Comparison of ENCODE assay signal across 9 cellular contexts in the genomic region with DNA sequence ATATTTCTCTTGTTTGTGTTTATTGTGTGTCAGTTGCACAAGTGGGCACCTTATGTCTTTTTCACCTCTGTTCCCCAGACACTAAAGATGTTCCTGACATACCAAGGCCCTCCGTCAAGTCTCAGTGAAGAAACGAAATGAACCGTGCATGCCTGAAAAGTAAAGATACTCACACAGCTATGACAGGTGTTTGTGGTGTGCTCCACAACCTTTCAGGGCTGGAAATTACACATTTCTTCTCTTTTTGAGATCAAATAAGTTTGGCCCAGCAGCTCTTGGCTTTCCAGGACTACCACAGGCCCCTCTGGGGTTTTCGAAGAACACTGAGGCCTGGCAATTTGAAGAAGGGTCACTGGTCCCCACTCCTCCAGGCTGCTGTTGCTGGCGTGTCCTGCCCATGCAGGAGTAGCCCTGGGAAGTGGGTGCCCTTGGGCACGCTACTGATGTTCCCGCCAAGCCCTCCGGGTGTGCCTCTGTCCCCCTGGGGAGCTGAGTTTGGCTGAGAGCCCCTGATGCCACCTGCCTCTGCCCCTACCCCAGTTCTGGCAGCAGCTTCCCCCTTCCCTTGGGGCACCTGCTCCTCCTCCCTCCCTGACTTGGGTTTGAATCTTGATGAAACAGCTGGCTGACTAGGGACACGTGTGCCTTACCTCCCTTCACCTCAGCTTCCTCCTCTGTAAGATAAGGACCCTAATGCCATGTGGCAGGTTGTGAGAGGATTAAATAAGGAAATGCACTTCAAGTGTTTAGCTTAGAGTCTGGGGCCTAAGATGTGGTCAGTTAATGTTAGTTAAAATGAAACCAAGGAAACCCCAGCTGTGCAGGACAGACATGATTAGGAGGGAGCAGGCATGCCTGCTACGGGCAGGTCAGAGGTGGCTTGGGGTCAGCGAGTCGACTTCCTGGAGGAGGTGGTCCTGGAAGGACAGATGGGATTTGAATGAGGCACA. TPM values are rescaled to one million over a fixed set of nuclear protein-coding genes. Genes with fewer than 3 reads are reported as not detected.
DNase-seq lines count a peak whose midpoint lies in the region; ATAC-seq and TF ChIP-seq lines count a peak whose summit lies in the region.
"Had no signal": no experiment of that assay in that cellular context is flagged by ENCODE, and none has a peak within 500 bp of the region (broad histone marks: within the 10 kb centered on the region; RNA-seq: fewer than 3 reads in every experiment).

No MANE protein-coding gene starts in this region.

- in situ Hi-C loops in brain microvascular endothelial cell (cut with HindIII; ENCODE audit: low pct_ligation_motif_present, low sequenced_read_pairs), result no loop called here

- H3K27me3 Mint-ChIP-seq in activated T-cell treated with anti-CD3 and anti-CD28 coated beads, Interleukin-2, amount 50 U/mL, for 72 hours (ENCODE audit: low read depth), result peaks cover 6% of the 10 kb centered on the region
- peaks cover 2% of the 10 kb centered on the region for H3K27me3 Mint-ChIP-seq in glutamatergic neuron (ENCODE audit: unreplicated experiment)

- H3K36me3 ChIP-seq in brain microvascular endothelial cell (replicated peaks) (no peaks in the 10 kb centered on the region), thoracic aorta (no peaks in the 10 kb centered on the region)

- peaks cover 31% of the 10 kb centered on the region for H3K4me1 Mint-ChIP-seq in activated T-cell treated with anti-CD3 and anti-CD28 coated beads, Interleukin-2, amount 50 U/mL, for 72 hours (ENCODE audit: low read depth)
- no peaks in the 10 kb centered on the region for H3K4me1 Mint-ChIP-seq in glutamatergic neuron (ENCODE audit: low read depth, unreplicated experiment)

- H3K27ac ChIP-seq in brain microvascular endothelial cell (peak overlapping the region; percentile 19), thoracic aorta (peak overlapping the region; percentile 8 to 18)

- H3K27me3 ChIP-seq in brain microvascular endothelial cell (replicated peaks) (no peaks in the 10 kb centered on the region), thoracic aorta (replicated peaks; ENCODE audit: insufficient read depth) (no peaks in the 10 kb centered on the region)

- H3K36me3 Mint-ChIP-seq in activated T-cell treated with anti-CD3 and anti-CD28 coated beads, Interleukin-2, amount 50 U/mL, for 72 hours (ENCODE audit: insufficient read depth in 2 of 2), result no peaks in the 10 kb centered on the region
- no peaks in the 10 kb centered on the region for H3K36me3 Mint-ChIP-seq in glutamatergic neuron (ENCODE audit: unreplicated experiment)

- peak; percentile 53 to 63 for ATAC-seq in activated T-cell treated with anti-CD3 and anti-CD28 coated beads, Interleukin-2, amount 50 U/mL, for 72 hours (replicated peaks in 1 of 2)
- ATAC-seq in HG03469 (IDR thresholded peaks at IDR 0.05; ENCODE audit: unreplicated experiment) (peak; percentile 42), thoracic aorta (ENCODE audit: insufficient number of reproducible peaks, low FRiP score, low read depth) (no peak), HG03025 (IDR thresholded peaks at IDR 0.05; ENCODE audit: low FRiP score, unreplicated experiment) (no peak)

- H3K4me1 ChIP-seq in thoracic aorta (ENCODE audit: control insufficient read depth in 1 of 2, low read depth in 2 of 2), result peaks cover 8 to 14% of the 10 kb centered on the region in 2 donors

- peak overlapping the region; percentile 26 for H3K4me3 ChIP-seq in brain microvascular endothelial cell (ENCODE audit: low read depth, low read length)
- H3K4me3 ChIP-seq in thoracic aorta, result peak overlapping the region; percentile 38

- H3K9me3 Mint-ChIP-seq in activated T-cell treated with anti-CD3 and anti-CD28 coated beads, Interleukin-2, amount 50 U/mL, for 72 hours, result no peaks in the 10 kb centered on the region
- H3K9me3 Mint-ChIP-seq in glutamatergic neuron (ENCODE audit: unreplicated experiment), result peaks cover 5% of the 10 kb centered on the region
- H3K9me3 Mint-ChIP-seq: T-helper 1 cell treated with Interleukin-12 subunit alpha and Interleukin-12 subunit beta and Interleukin-4 antibody, amounts not matched to agents 30 μg/mL and 1 μg/mL, for 36 hours had no signal

- peak overlapping the region; percentile 1 for H3K27ac Mint-ChIP-seq in activated T-cell treated with anti-CD3 and anti-CD28 coated beads, Interleukin-2, amount 50 U/mL, for 72 hours
- H3K27ac Mint-ChIP-seq in glutamatergic neuron (ENCODE audit: unreplicated experiment), result no peak overlapping the region
- H3K27ac Mint-ChIP-seq: T-helper 1 cell treated with Interleukin-12 subunit alpha and Interleukin-12 subunit beta and Interleukin-4 antibody, amounts not matched to agents 30 μg/mL and 1 μg/mL, for 36 hours had no signal

- TF ChIP-seq CTCF in brain microvascular endothelial cell (IDR thresholded peaks at IDR 0.05; ENCODE audit: low read depth, low read length, missing control alignments), result no peak
- TF ChIP-seq CTCF in thoracic aorta (IDR thresholded peaks at IDR 0.05), result no peak
- no peak for TF ChIP-seq CTCF in glutamatergic neuron (IDR thresholded peaks at IDR 0.05; ENCODE audit: partially characterized antibody, unreplicated experiment)

- no peak for DNase-seq in activated T-cell treated with anti-CD3 and anti-CD28 coated beads, Interleukin-2, amount 50 U/mL, for 72 hours
- DNase-seq in activated T-cell treated with anti-CD3 and anti-CD28 coated beads, Interleukin-2, amount 50 U/mL, for 48 hours, result no peak
- DNase-seq in brain microvascular endothelial cell (no peak), thoracic aorta (ENCODE audit: low spot score) (no peak), HPDE6-E6E7 (ENCODE audit: extremely low spot score) (no peak), glutamatergic neuron (no peak)

- peak overlapping the region; percentile 9 to 45 for H3K4me3 Mint-ChIP-seq in activated T-cell treated with anti-CD3 and anti-CD28 coated beads, Interleukin-2, amount 50 U/mL, for 72 hours
- no peak overlapping the region for H3K4me3 Mint-ChIP-seq in glutamatergic neuron (ENCODE audit: unreplicated experiment)
- H3K4me3 Mint-ChIP-seq: T-helper 1 cell treated with Interleukin-12 subunit alpha and Interleukin-12 subunit beta and Interleukin-4 antibody, amounts not matched to agents 30 μg/mL and 1 μg/mL, for 36 hours had no signal

- H3K9me3 ChIP-seq in thoracic aorta, result no peaks in the 10 kb centered on the region

RNA-seq across cellular contexts. Expression of gene GADD45G, which starts 49.1 kb away (rescaled TPM):
- total RNA-seq in activated T-cell treated with anti-CD3 and anti-CD28 coated beads, Interleukin-2, amount 50 U/mL, for 72 hours, result 1 to 10 TPM; 6.0 TPM
- 10 to 100 TPM in 1 of 2 donors, 1 to 10 TPM in 1; 5.8 to 19.3 TPM for total RNA-seq in thoracic aorta
- total RNA-seq in glutamatergic neuron (ENCODE audit: unreplicated experiment), result 124 TPM

RNA-seq across cellular contexts. Expression of gene SEMA4D, which starts 57.8 kb away (rescaled TPM):
- total RNA-seq in activated T-cell treated with anti-CD3 and anti-CD28 coated beads, Interleukin-2, amount 50 U/mL, for 72 hours, result 100 to 1,000 TPM; 182 to 198 TPM
- total RNA-seq in thoracic aorta (10 to 100 TPM; 16.9 to 20.2 TPM), glutamatergic neuron (ENCODE audit: unreplicated experiment) (192 TPM)

Comparison
In these comparisons a context has a peak if more than half of its experiments do, and no peak if none do; other contexts are left out.
1. ATAC-seq: peak in activated T-cell treated with anti-CD3 and anti-CD28 coated beads, Interleukin-2, amount 50 U/mL, for 72 hours (2 of 2) and HG03469 (single experiment); none in thoracic aorta (single experiment) and HG03025 (single experiment).